ENCODE assay signal across 30 cellular contexts in the genomic region with DNA sequence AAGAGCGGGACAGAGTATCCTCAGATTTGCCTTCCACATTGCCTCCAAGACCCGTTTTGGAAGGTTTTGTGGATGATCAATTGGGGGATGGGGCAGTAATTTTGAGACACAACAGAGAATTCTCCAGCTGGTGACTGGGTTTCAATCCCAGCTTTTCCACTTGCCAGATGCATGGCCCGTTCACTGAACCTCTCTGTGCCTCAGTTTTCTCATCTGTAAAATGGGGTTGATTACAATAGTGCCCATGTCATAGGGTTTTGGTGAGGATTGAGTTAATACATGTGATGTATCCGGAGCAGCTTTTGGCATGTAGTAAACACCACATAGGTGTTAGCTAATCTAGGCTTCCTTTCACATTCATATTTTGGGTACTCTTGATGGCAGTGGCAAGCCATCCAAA.
"Had no signal": no experiment of that assay in that cellular context is flagged by ENCODE, and none has a peak within 500 bp of the region (broad histone marks: within the 10 kb centered on the region; RNA-seq: fewer than 3 reads in every experiment).

No MANE protein-coding gene starts in this region.

- H3K9ac ChIP-seq: parathyroid adenoma had no signal

- H3K27ac ChIP-seq: ovary, parathyroid adenoma, psoas muscle, skin epidermis, spleen, stomach, thoracic aorta, thyroid gland, tibial nerve, upper lobe of left lung, vagina had no signal

- H3K4me3 Mint-ChIP-seq: naive thymus-derived CD4-positive, alpha-beta T cell; natural killer cell; nephron; stimulated activated memory B cell treated with anti-CD40 and anti-IgM and Interleukin-4, amounts not matched to agents 10 μg/mL and 1 μg/mL and 100 μg/mL, for 72 hours; stimulated activated naive CD8-positive, alpha-beta T cell treated with anti-CD3 and anti-CD28 coated beads, Interleukin-15, Interleukin-2, amounts not matched to agents 100 ng/mL and 50 ng/mL, for 24 hours had no signal

- H3K36me3 ChIP-seq: ovary, spleen, stomach, thoracic aorta, thyroid gland, tibial nerve, upper lobe of left lung, vagina had no signal

- H2AFZ ChIP-seq: parathyroid adenoma had no signal

- H3K9me3 ChIP-seq: ovary, psoas muscle, spleen, stomach, thoracic aorta, thyroid gland, upper lobe of left lung, vagina had no signal

- H3K27ac Mint-ChIP-seq: natural killer cell; nephron; progenitor cell of endocrine pancreas; stimulated activated memory B cell treated with anti-CD40 and anti-IgM and Interleukin-4, amounts not matched to agents 10 μg/mL and 1 μg/mL and 100 μg/mL, for 72 hours; stimulated activated naive CD8-positive, alpha-beta T cell treated with anti-CD3 and anti-CD28 coated beads, Interleukin-15, Interleukin-2, amounts not matched to agents 100 ng/mL and 50 ng/mL, for 24 hours had no signal

- H3K4me1 ChIP-seq: parathyroid adenoma, psoas muscle, spleen, stomach, thyroid gland, tibial nerve, upper lobe of left lung, vagina had no signal

- H3K4me3 ChIP-seq: ovary, psoas muscle, smooth muscle cell, spleen, stomach, thoracic aorta, thyroid gland, tibial nerve, upper lobe of left lung, vagina had no signal

- H3K27me3 Mint-ChIP-seq: naive thymus-derived CD4-positive, alpha-beta T cell; progenitor cell of endocrine pancreas; stimulated activated memory B cell treated with anti-CD40 and anti-IgM and Interleukin-4, amounts not matched to agents 10 μg/mL and 1 μg/mL and 100 μg/mL, for 72 hours; stimulated activated naive CD8-positive, alpha-beta T cell treated with anti-CD3 and anti-CD28 coated beads, Interleukin-15, Interleukin-2, amounts not matched to agents 100 ng/mL and 50 ng/mL, for 24 hours had no signal

- H3K27me3 ChIP-seq: ovary, spleen, stomach, thyroid gland, tibial nerve, upper lobe of left lung, vagina had no signal

- H3K79me2 ChIP-seq: parathyroid adenoma had no signal

- FAIRE-seq: urothelium cell line had no signal

- H3K36me3 Mint-ChIP-seq: naive thymus-derived CD4-positive, alpha-beta T cell; natural killer cell; stimulated activated memory B cell treated with anti-CD40 and anti-IgM and Interleukin-4, amounts not matched to agents 10 μg/mL and 1 μg/mL and 100 μg/mL, for 72 hours had no signal

- H3K9me3 Mint-ChIP-seq: naive thymus-derived CD4-positive, alpha-beta T cell; natural killer cell; nephron; stimulated activated memory B cell treated with anti-CD40 and anti-IgM and Interleukin-4, amounts not matched to agents 10 μg/mL and 1 μg/mL and 100 μg/mL, for 72 hours; stimulated activated naive CD8-positive, alpha-beta T cell treated with anti-CD3 and anti-CD28 coated beads, Interleukin-15, Interleukin-2, amounts not matched to agents 100 ng/mL and 50 ng/mL, for 24 hours had no signal

- DNase-seq: naive thymus-derived CD4-positive, alpha-beta T cell; natural killer cell; occipital lobe; ovary; posterior cingulate gyrus; psoas muscle; right cardiac atrium; spleen; stimulated activated CD4-positive, alpha-beta T cell treated with anti-CD3 and anti-CD28 coated beads, Interleukin-12 subunit alpha, Interleukin-12 subunit beta, amount 100 ng/mL, for 4 hours; stimulated activated CD4-positive, alpha-beta T cell treated with anti-CD3 and anti-CD28 coated beads, Interleukin-1b, Interleukin-23, amount 100 ng/mL, for 48 hours; stimulated activated CD4-positive, alpha-beta T cell treated with anti-CD3 and anti-CD28 coated beads, Interleukin-4, amount 100 ng/mL, for 1 hour; stimulated activated CD4-positive, alpha-beta T cell treated with anti-CD3 and anti-CD28 coated beads, Interleukin-4, amount 100 ng/mL, for 4 hours; stimulated activated CD8-positive, alpha-beta memory T cell treated with anti-CD3 and anti-CD28 coated beads, Interleukin-4, amount 100 ng/mL, for 48 hours; stimulated activated naive CD4-positive, alpha-beta T cell treated with Interleukin-2 at 50 U/mL for 16 hours; stomach; thyroid gland; trophoblast cell had no signal

- ATAC-seq: naive thymus-derived CD4-positive, alpha-beta T cell; psoas muscle; right cardiac atrium; sciatic nerve had no signal

- H3K4me2 ChIP-seq: smooth muscle cell had no signal

- H3K4me1 Mint-ChIP-seq: nephron had no signal
